In genomic region chr5:53819482-53819881, GRCh38 we compare ENCODE assay signal across 19 cellular contexts.
"Had no signal": no experiment of that assay in that cellular context is flagged by ENCODE, and none has a peak within 500 bp of the region (broad histone marks: within the 10 kb centered on the region; RNA-seq: fewer than 3 reads in every experiment).

No MANE protein-coding gene starts in this region.

- H3K27ac Mint-ChIP-seq: activated naive CD8-positive, alpha-beta T cell treated with anti-CD3 and anti-CD28 coated beads for 36 hours; activated T-helper 1 cell treated with anti-CD3 and anti-CD28 coated beads, Interleukin-12 subunit alpha, Interleukin-12 subunit beta, Interleukin-2, Interleukin-4 antibody, amounts not matched to agents 30 ng/mL and 10 ng/mL and 1 ng/mL, durations not matched to agents 14 hours and 24 hours and 36 hours; naive thymus-derived CD8-positive, alpha-beta T cell; type B pancreatic cell had no signal

- H3K27me3 Mint-ChIP-seq: type B pancreatic cell had no signal

- H3K4me2 ChIP-seq: hepatocyte had no signal

- H3K27ac ChIP-seq: body of pancreas, colonic mucosa, hepatocyte, left ventricle myocardium inferior, suprapubic skin had no signal

- ATAC-seq: body of pancreas; esophagus mucosa; mucosa of descending colon; naive thymus-derived CD8-positive, alpha-beta T cell had no signal

- H3K9me3 Mint-ChIP-seq: activated naive CD8-positive, alpha-beta T cell treated with anti-CD3 and anti-CD28 coated beads for 36 hours; activated T-helper 1 cell treated with anti-CD3 and anti-CD28 coated beads, Interleukin-12 subunit alpha, Interleukin-12 subunit beta, Interleukin-2, Interleukin-4 antibody, amounts not matched to agents 30 ng/mL and 10 ng/mL and 1 ng/mL, durations not matched to agents 14 hours and 24 hours and 36 hours; naive thymus-derived CD8-positive, alpha-beta T cell; type B pancreatic cell had no signal

- H3K9me3 ChIP-seq: body of pancreas, colonic mucosa, left ventricle myocardium inferior, mucosa of descending colon, suprapubic skin had no signal

- H3K4me1 Mint-ChIP-seq: activated naive CD8-positive, alpha-beta T cell treated with anti-CD3 and anti-CD28 coated beads for 36 hours; naive thymus-derived CD8-positive, alpha-beta T cell had no signal

- H3K36me3 ChIP-seq: colonic mucosa, left ventricle myocardium inferior, suprapubic skin had no signal

- H3K27me3 ChIP-seq: body of pancreas, colonic mucosa had no signal

- H3K4me1 ChIP-seq: body of pancreas, colonic mucosa, left ventricle myocardium inferior, suprapubic skin had no signal

- DNase-seq: activated CD4-positive, CD25-positive, alpha-beta regulatory T cell treated with anti-CD3 and anti-CD28 coated beads, Interleukin-2, amount 50 U/mL, for 72 hours; activated naive CD8-positive, alpha-beta T cell treated with anti-CD3 and anti-CD28 coated beads for 36 hours; amygdala; body of pancreas; central memory CD4-positive, alpha-beta T cell; colonic mucosa; left ventricle myocardium inferior; mucosa of descending colon; naive thymus-derived CD8-positive, alpha-beta T cell; nucleus accumbens; stimulated activated CD4-positive, alpha-beta T cell treated with anti-CD3 and anti-CD28 coated beads, Interleukin-15, amount 100 ng/mL, for 24 hours; stimulated activated CD4-positive, alpha-beta T cell treated with anti-CD3 and anti-CD28 coated beads, Interleukin-4, amount 100 ng/mL, for 1 hour; stimulated activated naive CD4-positive, alpha-beta T cell treated with Interleukin-2 at 50 U/mL for 16 hours; T1000 had no signal

- H3K4me3 ChIP-seq: body of pancreas, colonic mucosa, hepatocyte, left ventricle myocardium inferior, mucosa of descending colon, suprapubic skin had no signal

- H3K4me3 Mint-ChIP-seq: activated naive CD8-positive, alpha-beta T cell treated with anti-CD3 and anti-CD28 coated beads for 36 hours; activated T-helper 1 cell treated with anti-CD3 and anti-CD28 coated beads, Interleukin-12 subunit alpha, Interleukin-12 subunit beta, Interleukin-2, Interleukin-4 antibody, amounts not matched to agents 30 ng/mL and 10 ng/mL and 1 ng/mL, durations not matched to agents 14 hours and 24 hours and 36 hours; naive thymus-derived CD8-positive, alpha-beta T cell; type B pancreatic cell had no signal

- H2AFZ ChIP-seq: hepatocyte had no signal

- H3K79me2 ChIP-seq: hepatocyte had no signal

- H3K36me3 Mint-ChIP-seq: activated naive CD8-positive, alpha-beta T cell treated with anti-CD3 and anti-CD28 coated beads for 36 hours; naive thymus-derived CD8-positive, alpha-beta T cell; type B pancreatic cell had no signal
